ENCODE assay signal across 24 cellular contexts in genomic region chr2:237790353-237790752, GRCh38. TPM values are rescaled to one million over a fixed set of nuclear protein-coding genes. Genes with fewer than 3 reads are reported as not detected.
A peak's percentile ranks its signal among the peaks of the same experiment; 100 is the strongest.
DNase-seq lines count a peak whose midpoint lies in the region; ATAC-seq and TF ChIP-seq lines count a peak whose summit lies in the region.
"Had no signal": no experiment of that assay in that cellular context is flagged by ENCODE, and none has a peak within 500 bp of the region (broad histone marks: within the 10 kb centered on the region; RNA-seq: fewer than 3 reads in every experiment).

No MANE protein-coding gene starts in this region.

- no peak overlapping the region for H3K4me3 Mint-ChIP-seq in activated T-cell treated with anti-CD3 and anti-CD28 coated beads, Interleukin-2, amount 50 U/mL, for 72 hours
- H3K4me3 Mint-ChIP-seq in T-cell: no peak overlapping the region
- H3K4me3 Mint-ChIP-seq: CD4-positive, CD25-positive, alpha-beta regulatory T cell; T-helper 1 cell treated with Interleukin-12 subunit alpha and Interleukin-12 subunit beta and Interleukin-4 antibody, amounts not matched to agents 30 μg/mL and 1 μg/mL, for 36 hours had no signal

- H3K4me1 Mint-ChIP-seq in activated T-cell treated with anti-CD3 and anti-CD28 coated beads, Interleukin-2, amount 50 U/mL, for 72 hours (ENCODE audit: low read depth): peaks cover 17% of the 10 kb centered on the region
- peaks cover 0 to 6% (median 4%) of the 10 kb centered on the region in 3 donors for H3K4me1 Mint-ChIP-seq in T-cell

- POLR2A ChIA-PET in RWPE1 (lab: Yijun Ruan, JAX; ENCODE audit: low non-redundant PET) (no interaction called here), T-cell (lab: Charles Lee) (no interaction called here)

- CTCF ChIA-PET in RWPE1 (lab: Yijun Ruan, JAX): interaction anchor here (0.5 kb wide), 1 partner anchor 466 kb away, joined by 3 read pairs; no protein-coding TSS in a partner anchor
- CTCF ChIA-PET in T-cell (lab: Charles Lee): no interaction called here

- H3K4me3 ChIP-seq in fibroblast of lung (replicated peaks in 1 of 4; ENCODE audit: control extremely low read depth in 1 of 4, insufficient read depth in 1 of 4, low read depth in 3 of 4, low read length in 4 of 4): no peak overlapping the region
- H3K4me3 ChIP-seq: A549, right atrium auricular region, upper lobe of right lung had no signal

- no peaks in the 10 kb centered on the region for H3K36me3 ChIP-seq in fibroblast of lung (ENCODE audit: control insufficient read depth, insufficient read depth, low read length)
- H3K36me3 ChIP-seq: right atrium auricular region, upper lobe of right lung had no signal

- H2AFZ ChIP-seq in fibroblast of lung (ENCODE audit: low read length): no peak overlapping the region

- H4K20me1 ChIP-seq in fibroblast of lung (ENCODE audit: control insufficient read depth, extremely low read depth, insufficient read depth, low read length): no peaks in the 10 kb centered on the region

- peak overlapping the region; percentile 54 for H3K4me2 ChIP-seq in fibroblast of lung (ENCODE audit: extremely low read depth, insufficient read depth, low read length)
- H3K4me2 ChIP-seq: A549 had no signal

- H3K4me1 ChIP-seq in fibroblast of lung (ENCODE audit: control insufficient read depth, extremely low read depth, insufficient read depth, low read length): peaks cover 2% of the 10 kb centered on the region
- H3K4me1 ChIP-seq: right atrium auricular region, upper lobe of right lung had no signal

- ATAC-seq in activated T-cell treated with anti-CD3 and anti-CD28 coated beads, Interleukin-2, amount 50 U/mL, for 72 hours (replicated peaks in 1 of 2): peak; percentile 26 to 59
- ATAC-seq in T-cell (replicated peaks in 1 of 4) (no peak), HG02588 (IDR thresholded peaks at IDR 0.05; ENCODE audit: unreplicated experiment) (no peak)
- ATAC-seq: A549, HCT116, upper lobe of right lung had no signal

- H3K9me3 ChIP-seq in fibroblast of lung (ENCODE audit: control insufficient read depth, insufficient read depth, low read depth, low read length): no peaks in the 10 kb centered on the region
- H3K9me3 ChIP-seq: A549 had no signal

- H3K9ac ChIP-seq in fibroblast of lung (ENCODE audit: insufficient read depth, low read length): no peak overlapping the region

- no peaks in the 10 kb centered on the region for H3K27me3 ChIP-seq in fibroblast of lung (ENCODE audit: control insufficient read depth, insufficient read depth, low read length)
- H3K27me3 ChIP-seq: right atrium auricular region, upper lobe of right lung had no signal

- H3K9me3 Mint-ChIP-seq in activated T-cell treated with anti-CD3 and anti-CD28 coated beads, Interleukin-2, amount 50 U/mL, for 72 hours: peaks cover 3 to 5% of the 10 kb centered on the region in 2 donors
- peaks cover 0 to 11% (median 9%) of the 10 kb centered on the region in 3 donors for H3K9me3 Mint-ChIP-seq in T-cell

- peak overlapping the region; percentile 32 for H3K27ac Mint-ChIP-seq in activated T-cell treated with anti-CD3 and anti-CD28 coated beads, Interleukin-2, amount 50 U/mL, for 72 hours
- no peak overlapping the region for H3K27ac Mint-ChIP-seq in T-cell
- H3K27ac Mint-ChIP-seq: T-helper 1 cell treated with Interleukin-12 subunit alpha and Interleukin-12 subunit beta and Interleukin-4 antibody, amounts not matched to agents 30 μg/mL and 1 μg/mL, for 36 hours had no signal

- no peaks in the 10 kb centered on the region for H3K27me3 Mint-ChIP-seq in activated T-cell treated with anti-CD3 and anti-CD28 coated beads, Interleukin-2, amount 50 U/mL, for 72 hours (ENCODE audit: low read depth)
- no peaks in the 10 kb centered on the region for H3K27me3 Mint-ChIP-seq in T-cell
- H3K27me3 Mint-ChIP-seq: CD4-positive, CD25-positive, alpha-beta regulatory T cell had no signal

- H3K27ac ChIP-seq in RWPE1 (no peak overlapping the region), fibroblast of lung (ENCODE audit: insufficient read depth, low read length) (no peak overlapping the region)
- H3K27ac ChIP-seq: A549, right atrium auricular region, upper lobe of right lung, VCaP had no signal

- peaks cover 6 to 24% of the 10 kb centered on the region in 2 donors for H3K36me3 Mint-ChIP-seq in activated T-cell treated with anti-CD3 and anti-CD28 coated beads, Interleukin-2, amount 50 U/mL, for 72 hours (ENCODE audit: insufficient read depth in 2 of 2)
- H3K36me3 Mint-ChIP-seq in T-cell: peaks cover 21% of the 10 kb centered on the region

- TF ChIP-seq CTCF in RWPE1 (conservative IDR thresholded peaks at IDR 0.05; ENCODE audit: low read depth) (no peak), fibroblast of lung (conservative IDR thresholded peaks at IDR 0.05 in 1 of 2, IDR thresholded peaks at IDR 0.05 in 1 of 2; ENCODE audit: low read depth in 1 of 2, low read length in 2 of 2) (no peak)

- no peak for DNase-seq in activated T-cell treated with anti-CD3 and anti-CD28 coated beads, Interleukin-2, amount 50 U/mL, for 72 hours
- DNase-seq in activated T-cell treated with anti-CD3 and anti-CD28 coated beads for 4 hours (no peak), RWPE1 (ENCODE audit: low spot score) (peak; percentile 20), fibroblast of lung (ENCODE audit: low read depth in 2 of 2) (peak; percentile 27 to 53), smooth muscle cell of the brain vasculature (ENCODE audit: low read depth, low spot score) (peak; percentile 6), T-cell (no peak), NOMO-1 (lab: John Stamatoyannopoulos, UW; ENCODE audit: unreplicated experiment in 2 of 2) (no peak)
- DNase-seq: DMS79 treated with DMSO at 0.1 percent for 48 hours; glutamatergic neuron; KBM-7; NCI-H1048; NCI-H2081; NCI-H510A; occipital lobe; SHP77 treated with DMSO at 0.1 percent for 48 hours; stimulated activated naive CD4-positive, alpha-beta T cell treated with Interleukin-2 at 50 U/mL for 16 hours; upper lobe of right lung had no signal

- no peaks in the 10 kb centered on the region for H3K79me2 ChIP-seq in fibroblast of lung (ENCODE audit: control insufficient read depth, insufficient read depth, low read length)

RNA-seq across cellular contexts. Expression of gene RBM44, which starts 8.2 kb away (rescaled TPM):
- total RNA-seq in activated T-cell treated with anti-CD3 and anti-CD28 coated beads, Interleukin-2, amount 50 U/mL, for 72 hours: 1 to 10 TPM; 1.9 TPM
- total RNA-seq in fibroblast of lung (0.17 and 0.26 TPM in 2 replicates), T-cell (1 to 10 TPM in 2 of 5 donors, under 1 TPM in 3; 0.53 to 2.8 (median 0.98) TPM)
- 0.11 and 0.34 TPM in 2 replicates for polyA plus RNA-seq in fibroblast of lung
- 0.06 and 0.08 TPM in 2 replicates for polyA plus RNA-seq in fibroblast of lung (2012)
- not detected in 2 replicates for polyA minus RNA-seq in fibroblast of lung (ENCODE audit: low replicate concordance)

Comparison
In these comparisons a context has a peak if more than half of its experiments do, and no peak if none do; other contexts are left out.
1. ATAC-seq: peak in activated T-cell treated with anti-CD3 and anti-CD28 coated beads, Interleukin-2, amount 50 U/mL, for 72 hours (2 of 2); none in T-cell (0 of 4) and HG02588 (single experiment).
2. DNase-seq: peak in RWPE1 (single experiment), fibroblast of lung (2 of 2) and smooth muscle cell of the brain vasculature (single experiment); none in activated T-cell treated with anti-CD3 and anti-CD28 coated beads, Interleukin-2, amount 50 U/mL, for 72 hours (0 of 2), activated T-cell treated with anti-CD3 and anti-CD28 coated beads for 4 hours (single experiment), T-cell (0 of 34) and NOMO-1 (0 of 2).